8 cellular contexts compared by ENCODE assay signal in the genomic region with DNA sequence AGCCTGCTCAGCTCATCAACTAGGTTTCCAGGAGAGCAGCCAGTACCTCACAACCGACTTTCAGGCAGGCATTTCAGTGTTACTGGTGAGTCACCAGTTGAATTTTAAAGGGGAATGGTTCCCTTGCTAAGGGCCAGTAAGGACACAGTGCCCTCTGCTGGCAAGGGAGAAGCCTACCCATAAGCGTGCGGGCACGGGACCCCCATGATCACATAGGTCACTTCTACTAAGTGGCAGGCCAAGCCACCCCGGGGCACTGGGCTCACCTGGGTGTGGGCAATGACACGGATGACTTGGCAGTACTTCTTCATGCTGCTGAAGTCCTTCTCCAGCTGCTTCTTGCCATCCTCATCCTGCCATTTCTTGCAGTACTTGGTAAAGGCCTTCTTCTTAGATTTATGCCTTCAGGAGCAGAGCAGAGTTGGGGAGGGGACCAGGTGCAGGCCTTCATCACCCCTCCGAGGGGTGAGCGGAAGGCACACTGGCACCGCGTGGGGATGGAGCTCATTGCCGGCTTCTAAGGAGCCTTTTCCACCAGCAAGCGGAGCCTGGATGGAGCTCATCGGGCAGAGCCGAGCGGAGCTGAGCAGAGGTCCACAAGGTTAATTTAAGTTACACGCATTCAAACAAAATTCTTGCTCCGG. TPM values are rescaled to one million over a fixed set of nuclear protein-coding genes. Genes with fewer than 3 reads are reported as not detected.
DNase-seq lines count a peak whose midpoint lies in the region; ATAC-seq and TF ChIP-seq lines count a peak whose summit lies in the region.

No MANE protein-coding gene starts in this region.

- no peaks in the 10 kb centered on the region for H3K9me2 ChIP-seq in GM23338 (ENCODE audit: insufficient read depth)

- H3K27ac Mint-ChIP-seq in GM23338: peak overlapping the region; percentile 100
- peak overlapping the region; percentile 100 for H3K27ac Mint-ChIP-seq in endodermal cell

- H3K9me3 Mint-ChIP-seq in GM23338 (peaks cover 15% of the 10 kb centered on the region), endodermal cell (peaks cover 2% of the 10 kb centered on the region)

- H3K4me1 Mint-ChIP-seq in GM23338 (peaks cover 53% of the 10 kb centered on the region), endodermal cell (peaks cover 31% of the 10 kb centered on the region)

- peak overlapping the region; percentile 98 for H3K4me3 ChIP-seq in GM23338
- peak overlapping the region; percentile 100 for H3K4me3 ChIP-seq in endodermal cell (ENCODE audit: low read length)

- H4K20me1 ChIP-seq in GM23338 (replicated peaks; ENCODE audit: insufficient read depth): peaks cover 61% of the 10 kb centered on the region

- H3F3A ChIP-seq in GM23338 (replicated peaks; ENCODE audit: low read depth): peaks cover 81% of the 10 kb centered on the region

- H3K36me3 Mint-ChIP-seq in GM23338 (ENCODE audit: low read depth): peaks cover 80% of the 10 kb centered on the region
- peaks cover 79% of the 10 kb centered on the region for H3K36me3 Mint-ChIP-seq in endodermal cell (ENCODE audit: low read depth)

- H3K4me3 Mint-ChIP-seq in GM23338: peak overlapping the region; percentile 100
- peak overlapping the region; percentile 100 for H3K4me3 Mint-ChIP-seq in endodermal cell

- peak overlapping the region; percentile 99 for H3K27ac ChIP-seq in GM23338 (ENCODE audit: low read depth)
- peak overlapping the region; percentile 15 for H3K27ac ChIP-seq in endodermal cell (ENCODE audit: low read depth, low read length)

- peak; percentile 83 for DNase-seq in AG08395 (ENCODE audit: low spot score)
- peak; percentile 81 for DNase-seq in GM23338 (ENCODE audit: low spot score)
- DNase-seq in NOMO-1 treated with DMSO at 0.1 percent for 48 hours (lab: John Stamatoyannopoulos, UW; ENCODE audit: unreplicated experiment): peak; percentile 89
- peak in 2 of 3 experiments; percentile 42 to 64 for DNase-seq in activated CD8-positive, alpha-beta memory T cell treated with anti-CD3 and anti-CD28 coated beads for 48 hours (ENCODE audit: low read depth in 2 of 3, low spot score in 2 of 3)
- DNase-seq in endodermal cell: peak; percentile 92
- DNase-seq in midbrain (lab: John Stamatoyannopoulos, UW): peak; percentile 78
- peak; percentile 59 to 66 for DNase-seq in stimulated activated CD8-positive, alpha-beta memory T cell treated with anti-CD3 and anti-CD28 coated beads, Interleukin-2, amount 100 ng/mL, for 48 hours (ENCODE audit: low read depth in 2 of 2)
- DNase-seq in cortex of kidney (lab: John Stamatoyannopoulos, UW): no peak

- H3K36me3 ChIP-seq in GM23338 (ENCODE audit: insufficient read depth) (peaks cover 68% of the 10 kb centered on the region), endodermal cell (ENCODE audit: control insufficient read depth, insufficient read depth, low read length) (peaks cover 74% of the 10 kb centered on the region)

- H3K27me3 Mint-ChIP-seq in GM23338 (ENCODE audit: insufficient read depth, low read depth, poor library complexity): peaks cover 60% of the 10 kb centered on the region
- H3K27me3 Mint-ChIP-seq in endodermal cell (ENCODE audit: insufficient read depth): no peaks in the 10 kb centered on the region

- peaks cover 49% of the 10 kb centered on the region for H3K79me2 ChIP-seq in GM23338 (replicated peaks; ENCODE audit: insufficient read depth)

- H3K4me1 ChIP-seq in GM23338 (ENCODE audit: insufficient read depth) (peaks cover 37% of the 10 kb centered on the region), endodermal cell (ENCODE audit: control insufficient read depth, insufficient read depth, low read length) (peaks cover 3% of the 10 kb centered on the region)

- no peak overlapping the region for H2AFZ ChIP-seq in GM23338

- WGBS in endodermal cell (ENCODE audit: insufficient coverage in 1 of 2, insufficient read length in 1 of 2), 2 experiments: 67 to 72% methylated on average over 15 to 17 of the region's 17 CpGs

- no peaks in the 10 kb centered on the region for H3K9me3 ChIP-seq in endodermal cell (ENCODE audit: control insufficient read depth, low read length)

- TF ChIP-seq CTCF in GM23338 (conservative IDR thresholded peaks at IDR 0.05; ENCODE audit: low read depth in 2 of 2) (peak; percentile 72 to 74), endodermal cell (conservative IDR thresholded peaks at IDR 0.05) (peak; percentile 90)

- ATAC-seq in GM23338: peak; percentile 13

- H3K9ac ChIP-seq in endodermal cell (ENCODE audit: extremely low read depth, low read length, poor library complexity, severe bottlenecking): peak overlapping the region; percentile 100

- H3K27me3 ChIP-seq in GM23338 (ENCODE audit: insufficient read depth) (no peaks in the 10 kb centered on the region), endodermal cell (ENCODE audit: control insufficient read depth, insufficient read depth, low read length, poor library complexity, severe bottlenecking) (no peaks in the 10 kb centered on the region)

- H3K4me2 ChIP-seq in GM23338: peak overlapping the region; percentile 100

TF ChIP-seq in GM23338, 12 proteins besides CTCF, POLR2A, EP300 and RAD21 (continues in another document):
- TF ChIP-seq, protein P1, sequence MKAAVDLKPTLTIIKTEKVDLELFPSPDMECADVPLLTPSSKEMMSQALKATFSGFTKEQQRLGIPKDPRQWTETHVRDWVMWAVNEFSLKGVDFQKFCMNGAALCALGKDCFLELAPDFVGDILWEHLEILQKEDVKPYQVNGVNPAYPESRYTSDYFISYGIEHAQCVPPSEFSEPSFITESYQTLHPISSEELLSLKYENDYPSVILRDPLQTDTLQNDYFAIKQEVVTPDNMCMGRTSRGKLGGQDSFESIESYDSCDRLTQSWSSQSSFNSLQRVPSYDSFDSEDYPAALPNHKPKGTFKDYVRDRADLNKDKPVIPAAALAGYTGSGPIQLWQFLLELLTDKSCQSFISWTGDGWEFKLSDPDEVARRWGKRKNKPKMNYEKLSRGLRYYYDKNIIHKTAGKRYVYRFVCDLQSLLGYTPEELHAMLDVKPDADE (IDR thresholded peaks at IDR 0.05): no peak
- TF ChIP-seq JUNB (IDR thresholded peaks at IDR 0.05; ENCODE audit: unreplicated experiment): no peak
- no peak for TF ChIP-seq ZNF331 (CRISPR knock-in tag; IDR thresholded peaks at IDR 0.05; ENCODE audit: low read depth)
- no peak for TF ChIP-seq CREB1 (CRISPR knock-in tag; IDR thresholded peaks at IDR 0.05; ENCODE audit: low read depth)
- no peak for TF ChIP-seq ZNF114 (CRISPR knock-in tag; IDR thresholded peaks at IDR 0.05)
- TF ChIP-seq, protein P2, sequence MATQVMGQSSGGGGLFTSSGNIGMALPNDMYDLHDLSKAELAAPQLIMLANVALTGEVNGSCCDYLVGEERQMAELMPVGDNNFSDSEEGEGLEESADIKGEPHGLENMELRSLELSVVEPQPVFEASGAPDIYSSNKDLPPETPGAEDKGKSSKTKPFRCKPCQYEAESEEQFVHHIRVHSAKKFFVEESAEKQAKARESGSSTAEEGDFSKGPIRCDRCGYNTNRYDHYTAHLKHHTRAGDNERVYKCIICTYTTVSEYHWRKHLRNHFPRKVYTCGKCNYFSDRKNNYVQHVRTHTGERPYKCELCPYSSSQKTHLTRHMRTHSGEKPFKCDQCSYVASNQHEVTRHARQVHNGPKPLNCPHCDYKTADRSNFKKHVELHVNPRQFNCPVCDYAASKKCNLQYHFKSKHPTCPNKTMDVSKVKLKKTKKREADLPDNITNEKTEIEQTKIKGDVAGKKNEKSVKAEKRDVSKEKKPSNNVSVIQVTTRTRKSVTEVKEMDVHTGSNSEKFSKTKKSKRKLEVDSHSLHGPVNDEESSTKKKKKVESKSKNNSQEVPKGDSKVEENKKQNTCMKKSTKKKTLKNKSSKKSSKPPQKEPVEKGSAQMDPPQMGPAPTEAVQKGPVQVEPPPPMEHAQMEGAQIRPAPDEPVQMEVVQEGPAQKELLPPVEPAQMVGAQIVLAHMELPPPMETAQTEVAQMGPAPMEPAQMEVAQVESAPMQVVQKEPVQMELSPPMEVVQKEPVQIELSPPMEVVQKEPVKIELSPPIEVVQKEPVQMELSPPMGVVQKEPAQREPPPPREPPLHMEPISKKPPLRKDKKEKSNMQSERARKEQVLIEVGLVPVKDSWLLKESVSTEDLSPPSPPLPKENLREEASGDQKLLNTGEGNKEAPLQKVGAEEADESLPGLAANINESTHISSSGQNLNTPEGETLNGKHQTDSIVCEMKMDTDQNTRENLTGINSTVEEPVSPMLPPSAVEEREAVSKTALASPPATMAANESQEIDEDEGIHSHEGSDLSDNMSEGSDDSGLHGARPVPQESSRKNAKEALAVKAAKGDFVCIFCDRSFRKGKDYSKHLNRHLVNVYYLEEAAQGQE (IDR thresholded peaks at IDR 0.05; ENCODE audit: unreplicated experiment): no peak
- TF ChIP-seq EZH2 (IDR thresholded peaks at IDR 0.05; ENCODE audit: low read depth, unreplicated experiment): no peak
- no peak for TF ChIP-seq EZH2phosphoT487 (IDR thresholded peaks at IDR 0.05; ENCODE audit: unreplicated experiment)
- no peak for TF ChIP-seq STAT1 (IDR thresholded peaks at IDR 0.05; ENCODE audit: unreplicated experiment)

RNA-seq across cellular contexts. Expression of a gene that starts 2.9 kb away (rescaled TPM):
- total RNA-seq in GM23338 (2014; rRNA removed; shearing (Covaris generic)): 2,755 and 3,244 TPM in 2 replicates
- 1,846 and 1,983 TPM in 2 replicates for polyA plus RNA-seq in GM23338 (2016; fragmentation: Nextera tagmentation; extraction: Ambion mirVana)
- 1,000 to 10,000 TPM; 2,218 to 2,701 TPM for total RNA-seq in endodermal cell
- 2,540 TPM for polyA plus RNA-seq in endodermal cell (2013, experiment 1 of 2)
- 2,353 TPM for polyA plus RNA-seq in endodermal cell (2013, experiment 2 of 2)

RNA-seq across cellular contexts. Expression of a gene that starts 33.2 kb away (rescaled TPM):
- total RNA-seq in GM23338 (2014; rRNA removed; shearing (Covaris generic)): 12.3 and 30.9 TPM in 2 replicates
- polyA plus RNA-seq in GM23338 (2016; fragmentation: Nextera tagmentation; extraction: Ambion mirVana): 37.0 and 37.7 TPM in 2 replicates
- total RNA-seq in endodermal cell: 10 to 100 TPM; 19.0 to 36.3 TPM
- 32.9 TPM for polyA plus RNA-seq in endodermal cell (2013, experiment 1 of 2)
- 28.3 TPM for polyA plus RNA-seq in endodermal cell (2013, experiment 2 of 2)
